In the genomic region with DNA sequence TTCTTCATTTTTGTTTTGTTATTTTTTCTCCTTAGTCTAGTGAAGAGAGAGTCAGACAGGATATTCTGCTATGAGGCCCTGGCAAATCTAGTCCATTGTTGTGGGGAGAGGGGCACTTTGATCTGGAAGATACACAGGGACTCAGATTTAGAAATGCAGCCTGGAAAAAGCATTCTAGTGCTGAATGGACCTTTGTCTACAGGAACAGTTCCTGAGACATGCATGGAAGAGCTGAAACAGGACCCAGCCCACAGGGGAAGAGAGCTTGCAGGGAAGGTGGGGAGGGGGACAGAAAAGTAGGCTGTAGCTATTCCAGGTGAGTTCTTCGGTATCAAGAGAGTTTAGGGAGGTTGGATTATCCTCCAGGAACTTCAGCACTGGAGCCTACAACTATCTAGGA, we compare ENCODE assay signal across 1 cellular context.
TF ChIP-seq lines count a peak whose summit lies in the region.

No MANE protein-coding gene starts in this region.

TF ChIP-seq in endothelial cell of umbilical vein, 7 proteins besides CTCF, POLR2A, EP300 and RAD21 (continued from another document):
- TF ChIP-seq MYC (IDR thresholded peaks at IDR 0.05; ENCODE audit: low read depth, low read length) (no peak), EZH2 (IDR thresholded peaks at IDR 0.05; ENCODE audit: borderline replicate concordance, low read depth, low read length, severe bottlenecking) (no peak), GATA2 (IDR thresholded peaks at IDR 0.05; ENCODE audit: insufficient read depth, insufficient read length, low read depth, low read length) (no peak), FOS (IDR thresholded peaks at IDR 0.05; ENCODE audit: borderline replicate concordance, insufficient read depth, low read length) (no peak), JUN (IDR thresholded peaks at IDR 0.05; ENCODE audit: borderline replicate concordance, insufficient read depth, insufficient read length, low read depth) (no peak)
- TF ChIP-seq, protein P1, sequence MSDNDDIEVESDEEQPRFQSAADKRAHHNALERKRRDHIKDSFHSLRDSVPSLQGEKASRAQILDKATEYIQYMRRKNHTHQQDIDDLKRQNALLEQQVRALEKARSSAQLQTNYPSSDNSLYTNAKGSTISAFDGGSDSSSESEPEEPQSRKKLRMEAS (IDR thresholded peaks at IDR 0.05; ENCODE audit: insufficient read depth, insufficient read length) = no peak
